8 cellular contexts compared by ENCODE assay signal in genomic region chr10:27153855-27154198, GRCh38. TPM values are rescaled to one million over a fixed set of nuclear protein-coding genes. Genes with fewer than 3 reads are reported as not detected.
A peak's percentile ranks its signal among the peaks of the same experiment; 100 is the strongest.
DNase-seq lines count a peak whose midpoint lies in the region; ATAC-seq and TF ChIP-seq lines count a peak whose summit lies in the region.

No MANE protein-coding gene starts in this region.

- H3K4me3 Mint-ChIP-seq in activated T-helper 1 cell treated with anti-CD3 and anti-CD28 coated beads, Interleukin-12 subunit alpha, Interleukin-12 subunit beta, Interleukin-2, Interleukin-4 antibody, amounts not matched to agents 30 ng/mL and 10 ng/mL and 1 ng/mL, durations not matched to agents 14 hours and 24 hours and 36 hours, result peak overlapping the region; percentile 99

- TF ChIP-seq CTCF in C4-2B (conservative IDR thresholded peaks at IDR 0.05) (no peak), right atrium auricular region (IDR thresholded peaks at IDR 0.05) (no peak)

- ATAC-seq in GM19035 (IDR thresholded peaks at IDR 0.05; ENCODE audit: unreplicated experiment) (peak; percentile 18), HG03457 (IDR thresholded peaks at IDR 0.05; ENCODE audit: unreplicated experiment) (peak; percentile 7)

- H3K27me3 Mint-ChIP-seq in activated T-helper 1 cell treated with anti-CD3 and anti-CD28 coated beads, Interleukin-12 subunit alpha, Interleukin-12 subunit beta, Interleukin-2, Interleukin-4 antibody, amounts not matched to agents 30 ng/mL and 10 ng/mL and 1 ng/mL, durations not matched to agents 14 hours and 24 hours and 36 hours (ENCODE audit: insufficient read depth), result no peaks in the 10 kb centered on the region

- H3K4me3 ChIP-seq in right atrium auricular region, result peak overlapping the region; percentile 90 to 97

- H3K36me3 Mint-ChIP-seq in activated T-helper 1 cell treated with anti-CD3 and anti-CD28 coated beads, Interleukin-12 subunit alpha, Interleukin-12 subunit beta, Interleukin-2, Interleukin-4 antibody, amounts not matched to agents 30 ng/mL and 10 ng/mL and 1 ng/mL, durations not matched to agents 14 hours and 24 hours and 36 hours (ENCODE audit: low read depth), result peaks cover 45% of the 10 kb centered on the region

- intact Hi-C loops in activated T-helper 1 cell treated with anti-CD3 and anti-CD28 coated beads, Interleukin-12 subunit alpha, Interleukin-12 subunit beta, Interleukin-2, Interleukin-4 antibody, amounts not matched to agents 30 ng/mL and 10 ng/mL and 1 ng/mL, durations not matched to agents 14 hours and 24 hours and 36 hours (cut with micrococcal nuclease), result loop anchor here (1.0 to 2.0 kb wide), 10 partner anchors 15 to 1379 kb away; partner anchors contain the start of genes MPP7, PDSS1 and WAC

- H3K36me3 ChIP-seq in right atrium auricular region, result peaks cover under 1% of the 10 kb centered on the region

- H3K27ac ChIP-seq in C4-2B (peak overlapping the region; percentile 97), right atrium auricular region (peak overlapping the region; percentile 98 to 99)

- no peaks in the 10 kb centered on the region for H3K9me3 ChIP-seq in right atrium auricular region

- H3K4me1 Mint-ChIP-seq in activated T-helper 1 cell treated with anti-CD3 and anti-CD28 coated beads, Interleukin-12 subunit alpha, Interleukin-12 subunit beta, Interleukin-2, Interleukin-4 antibody, amounts not matched to agents 30 ng/mL and 10 ng/mL and 1 ng/mL, durations not matched to agents 14 hours and 24 hours and 36 hours (ENCODE audit: low read depth), result peaks cover 49% of the 10 kb centered on the region

- peak overlapping the region; percentile 99 for H3K27ac Mint-ChIP-seq in activated T-helper 1 cell treated with anti-CD3 and anti-CD28 coated beads, Interleukin-12 subunit alpha, Interleukin-12 subunit beta, Interleukin-2, Interleukin-4 antibody, amounts not matched to agents 30 ng/mL and 10 ng/mL and 1 ng/mL, durations not matched to agents 14 hours and 24 hours and 36 hours

- H3K9me3 Mint-ChIP-seq in activated T-helper 1 cell treated with anti-CD3 and anti-CD28 coated beads, Interleukin-12 subunit alpha, Interleukin-12 subunit beta, Interleukin-2, Interleukin-4 antibody, amounts not matched to agents 30 ng/mL and 10 ng/mL and 1 ng/mL, durations not matched to agents 14 hours and 24 hours and 36 hours, result no peaks in the 10 kb centered on the region

- no peaks in the 10 kb centered on the region for H3K27me3 ChIP-seq in right atrium auricular region

- no peak for DNase-seq in activated T-helper 1 cell treated with anti-CD3 and anti-CD28 coated beads, Interleukin-12 subunit alpha, Interleukin-12 subunit beta, Interleukin-2, Interleukin-4 antibody, amounts not matched to agents 30 ng/mL and 10 ng/mL and 1 ng/mL, durations not matched to agents 14 hours and 24 hours and 36 hours (ENCODE audit: low spot score)
- DNase-seq in right atrium auricular region (ENCODE audit: low spot score) (no peak), renal cortical epithelial cell (ENCODE audit: low read depth) (peak; percentile 4), activated gamma-delta T cell (lab: John Stamatoyannopoulos, UW) (no peak), MV-4-11 (lab: John Stamatoyannopoulos, UW) (no peak)

- peaks cover 0 to 29% of the 10 kb centered on the region in 2 donors for H3K4me1 ChIP-seq in right atrium auricular region

RNA-seq across cellular contexts. Expression of gene YME1L1, which starts 0.4 kb away (rescaled TPM):
- 142 and 146 TPM in 2 replicates for total RNA-seq in activated T-helper 1 cell treated with anti-CD3 and anti-CD28 coated beads, Interleukin-12 subunit alpha, Interleukin-12 subunit beta, Interleukin-2, Interleukin-4 antibody, amounts not matched to agents 30 ng/mL and 10 ng/mL and 1 ng/mL, durations not matched to agents 14 hours and 24 hours and 36 hours
- total RNA-seq in right atrium auricular region, result 10 to 100 TPM; 53.7 to 64.3 TPM
- 146 and 180 TPM in 2 replicates for total RNA-seq in renal cortical epithelial cell

RNA-seq across cellular contexts. Expression of gene MASTL, which starts 1.3 kb away (rescaled TPM):
- total RNA-seq in activated T-helper 1 cell treated with anti-CD3 and anti-CD28 coated beads, Interleukin-12 subunit alpha, Interleukin-12 subunit beta, Interleukin-2, Interleukin-4 antibody, amounts not matched to agents 30 ng/mL and 10 ng/mL and 1 ng/mL, durations not matched to agents 14 hours and 24 hours and 36 hours, result 33.2 and 33.7 TPM in 2 replicates
- total RNA-seq in right atrium auricular region, result 1 to 10 TPM; 2.0 to 3.1 TPM
- 9.9 and 18.4 TPM in 2 replicates for total RNA-seq in renal cortical epithelial cell

RNA-seq across cellular contexts. Expression of gene ANKRD26, which starts 53.5 kb away (rescaled TPM):
- 4.3 and 7.0 TPM in 2 replicates for total RNA-seq in activated T-helper 1 cell treated with anti-CD3 and anti-CD28 coated beads, Interleukin-12 subunit alpha, Interleukin-12 subunit beta, Interleukin-2, Interleukin-4 antibody, amounts not matched to agents 30 ng/mL and 10 ng/mL and 1 ng/mL, durations not matched to agents 14 hours and 24 hours and 36 hours
- total RNA-seq in right atrium auricular region, result 10 to 100 TPM in 1 of 2 donors, 1 to 10 TPM in 1; 3.9 to 11.0 TPM
- 4.9 and 14.6 TPM in 2 replicates for total RNA-seq in renal cortical epithelial cell
